In genomic region chr18:22490429-22490846, GRCh38 we compare ENCODE assay signal across 25 cellular contexts.
A peak's percentile ranks its signal among the peaks of the same experiment; 100 is the strongest.
DNase-seq lines count a peak whose midpoint lies in the region; ATAC-seq and TF ChIP-seq lines count a peak whose summit lies in the region.
"Had no signal": no experiment of that assay in that cellular context is flagged by ENCODE, and none has a peak within 500 bp of the region (broad histone marks: within the 10 kb centered on the region; RNA-seq: fewer than 3 reads in every experiment).

No MANE protein-coding gene starts in this region.

- H3K4me3 Mint-ChIP-seq in WTC11 = no peak overlapping the region
- no peak overlapping the region for H3K4me3 Mint-ChIP-seq in CD4-positive, alpha-beta T cell
- H3K4me3 Mint-ChIP-seq: activated CD8-positive, alpha-beta T cell treated with anti-CD3 and anti-CD28 coated beads, Interleukin-2, amount 10 ng/mL, durations not matched to agents 7 days and 5 days; B cell; dendritic cell treated with granulocyte-macrophage colony-stimulating factor and Interleukin-4, amounts not matched to agents 40 ng/mL and 50 ng/mL, for 4 days; T-helper 2 cell treated with Interferon-gamma antibody and Interleukin-4, amounts not matched to agents 5 μg/mL and 100 μg/mL, for 36 hours had no signal

- no peak for TF ChIP-seq POLR2A in upper lobe of left lung (IDR thresholded peaks at IDR 0.05)

- H3K27me3 Mint-ChIP-seq in WTC11 (ENCODE audit: low read depth) = no peaks in the 10 kb centered on the region
- H3K27me3 Mint-ChIP-seq in CD4-positive, alpha-beta T cell = no peaks in the 10 kb centered on the region
- H3K27me3 Mint-ChIP-seq: B cell; dendritic cell treated with granulocyte-macrophage colony-stimulating factor and Interleukin-4, amounts not matched to agents 40 ng/mL and 50 ng/mL, for 4 days had no signal

- no peaks in the 10 kb centered on the region for H3K36me3 ChIP-seq in upper lobe of left lung
- H3K36me3 ChIP-seq: neutrophil had no signal

- H3K27ac Mint-ChIP-seq in WTC11 = no peak overlapping the region
- no peak overlapping the region for H3K27ac Mint-ChIP-seq in CD4-positive, alpha-beta T cell
- H3K27ac Mint-ChIP-seq: activated CD8-positive, alpha-beta T cell treated with anti-CD3 and anti-CD28 coated beads, Interleukin-2, amount 10 ng/mL, durations not matched to agents 7 days and 5 days; B cell; dendritic cell treated with granulocyte-macrophage colony-stimulating factor and Interleukin-4, amounts not matched to agents 40 ng/mL and 50 ng/mL, for 4 days; T-helper 2 cell treated with Interferon-gamma antibody and Interleukin-4, amounts not matched to agents 5 μg/mL and 100 μg/mL, for 36 hours had no signal

- no peak overlapping the region for H3K4me3 ChIP-seq in upper lobe of left lung
- H3K4me3 ChIP-seq: psoas muscle, SK-N-MC had no signal

- H3K9me3 ChIP-seq in upper lobe of left lung = no peaks in the 10 kb centered on the region
- no peaks in the 10 kb centered on the region for H3K9me3 ChIP-seq in CD4-positive, alpha-beta T cell (ENCODE audit: control insufficient read depth, low read length)
- H3K9me3 ChIP-seq: neutrophil, psoas muscle had no signal

- TF ChIP-seq EP300 in upper lobe of left lung (IDR thresholded peaks at IDR 0.05) = no peak

- no peaks in the 10 kb centered on the region for H3K4me1 Mint-ChIP-seq in WTC11
- H3K4me1 Mint-ChIP-seq in CD4-positive, alpha-beta T cell (ENCODE audit: low read depth) = no peaks in the 10 kb centered on the region
- H3K4me1 Mint-ChIP-seq: B cell had no signal

- intact Hi-C loops in CD4-positive, alpha-beta T cell (cut with DNase I, micrococcal nuclease) = no loop called here

- no peak for TF ChIP-seq CTCF in WTC11 (IDR thresholded peaks at IDR 0.05)
- peak in 4 of 6 experiments; percentile 12 to 35 (median 32) for TF ChIP-seq CTCF in upper lobe of left lung (IDR thresholded peaks at IDR 0.05)
- TF ChIP-seq CTCF in CD4-positive, alpha-beta T cell (IDR thresholded peaks at IDR 0.05) = no peak

- DNase-seq in SKM-1 treated with dmso at 0.1 percent for 144 hours (lab: John Stamatoyannopoulos, UW; ENCODE audit: unreplicated experiment) (peak; percentile 17), SKM-1 (lab: John Stamatoyannopoulos, UW; ENCODE audit: unreplicated experiment) (no peak), WTC11 (ENCODE audit: low spot score) (no peak), left lobe of liver (ENCODE audit: low spot score) (peak; percentile 70), upper lobe of left lung (no peak)
- no peak for DNase-seq in CD4-positive, alpha-beta T cell
- DNase-seq: 8988T; activated CD4-positive, CD25-positive, alpha-beta regulatory T cell treated with anti-CD3 and anti-CD28 coated beads, Interleukin-2, amount 50 U/mL, for 72 hours; activated CD8-positive, alpha-beta T cell treated with anti-CD3 and anti-CD28 coated beads, Interleukin-2, amount 10 ng/mL, durations not matched to agents 7 days and 5 days; activated naive CD4-positive, alpha-beta T cell; DND-41; left cardiac atrium; NCI-H1417; NCI-H2107; NCI-H510A; psoas muscle; stimulated activated CD4-positive, alpha-beta T cell treated with anti-CD3 and anti-CD28 coated beads, Interleukin-4, amount 100 ng/mL, for 24 hours; stimulated activated naive CD4-positive, alpha-beta T cell treated with Interleukin-2 at 50 U/mL for 16 hours had no signal

- 45 to 54% methylated on average over 4 of the region's 4 CpGs for WGBS in upper lobe of left lung, 2 donors

- no peaks in the 10 kb centered on the region for H3K27me3 ChIP-seq in upper lobe of left lung
- H3K27me3 ChIP-seq in CD4-positive, alpha-beta T cell (ENCODE audit: control insufficient read depth, insufficient read depth, low read length) = no peaks in the 10 kb centered on the region
- H3K27me3 ChIP-seq: neutrophil had no signal

- ATAC-seq in WTC11 = peak; percentile 47; the same call in 1 of the 2 replicates
- ATAC-seq in left lobe of liver = peak; percentile 75
- ATAC-seq in upper lobe of left lung (ENCODE audit: low FRiP score in 2 of 2) = no peak
- ATAC-seq in HG03159 (IDR thresholded peaks at IDR 0.05; ENCODE audit: unreplicated experiment) = no peak
- no peak for ATAC-seq in CD4-positive, alpha-beta T cell (ENCODE audit: poor library complexity)
- ATAC-seq in HG02610 (IDR thresholded peaks at IDR 0.05; ENCODE audit: unreplicated experiment) = no peak
- ATAC-seq: activated CD8-positive, alpha-beta T cell treated with anti-CD3 and anti-CD28 coated beads, Interleukin-2, amount 10 ng/mL, durations not matched to agents 7 days and 5 days; left cardiac atrium; psoas muscle had no signal

- H3K36me3 Mint-ChIP-seq in WTC11 = no peaks in the 10 kb centered on the region
- H3K36me3 Mint-ChIP-seq in CD4-positive, alpha-beta T cell (ENCODE audit: low read depth) = no peaks in the 10 kb centered on the region

- H3K27ac ChIP-seq in upper lobe of left lung = no peak overlapping the region
- H3K27ac ChIP-seq in CD4-positive, alpha-beta T cell (ENCODE audit: low read depth, low read length) = no peak overlapping the region
- H3K27ac ChIP-seq: neutrophil, psoas muscle, SK-N-MC had no signal

- CTCF ChIA-PET in WTC11 (lab: Charles Lee) = interaction anchor here (0.8 to 1.1 kb wide), 3 partner anchors 72 to 214 kb away, joined by 3 to 4 read pairs (median 3); no protein-coding TSS in a partner anchor
- CTCF ChIA-PET in CD4-positive, alpha-beta T cell (lab: Charles Lee) = no interaction called here

- POLR2A ChIA-PET in WTC11 (lab: Charles Lee) = no interaction called here
- POLR2A ChIA-PET in CD4-positive, alpha-beta T cell (lab: Charles Lee) = no interaction called here

- no peaks in the 10 kb centered on the region for H3K9me3 Mint-ChIP-seq in WTC11
- no peaks in the 10 kb centered on the region for H3K9me3 Mint-ChIP-seq in CD4-positive, alpha-beta T cell
- H3K9me3 Mint-ChIP-seq: T-helper 2 cell treated with Interferon-gamma antibody and Interleukin-4, amounts not matched to agents 5 μg/mL and 100 μg/mL, for 36 hours had no signal

- H3K4me1 ChIP-seq in upper lobe of left lung = peaks cover 0 to 14% (median 2%) of the 10 kb centered on the region in 4 donors
- H3K4me1 ChIP-seq: psoas muscle had no signal

TF ChIP-seq in WTC11, 78 proteins besides CTCF, POLR2A, EP300 and RAD21:
- TF ChIP-seq NFATC4 (CRISPR knock-in tag; IDR thresholded peaks at IDR 0.05) (no peak), ESRRA (CRISPR knock-in tag; IDR thresholded peaks at IDR 0.05; ENCODE audit: borderline replicate concordance) (no peak), FOXP4 (CRISPR knock-in tag; IDR thresholded peaks at IDR 0.05) (no peak), ZNF138 (CRISPR knock-in tag; conservative IDR thresholded peaks at IDR 0.05) (no peak)

Comparison
In these comparisons a context has a peak if more than half of its experiments do, and no peak if none do; other contexts are left out.
1. DNase-seq: peak in SKM-1 treated with dmso at 0.1 percent for 144 hours (single experiment) and left lobe of liver (single experiment); none in SKM-1 (single experiment), WTC11 (single experiment), upper lobe of left lung (0 of 2) and CD4-positive, alpha-beta T cell (0 of 10).
2. ATAC-seq: peak in WTC11 (single experiment) and left lobe of liver (single experiment); none in upper lobe of left lung (0 of 2), HG03159 (single experiment), CD4-positive, alpha-beta T cell (single experiment) and HG02610 (single experiment).
3. CTCF ChIP-seq: peak in upper lobe of left lung (4 of 6); none in WTC11 (single experiment) and CD4-positive, alpha-beta T cell (single experiment).